1 cellular context compared by ENCODE assay signal in genomic region chr19:7535035-7535992, GRCh38.
TF ChIP-seq lines count a peak whose summit lies in the region.

TSS of gene PNPLA6 (plus strand) at chr19:7535717. CDS start at chr19:7535789, 72 bp downstream.

TF ChIP-seq in K562, 482 proteins besides CTCF, POLR2A, EP300 and RAD21 (continued from another document and continues in another):
- TF ChIP-seq ZNF407 (IDR thresholded peaks at IDR 0.05; ENCODE audit: low read depth) (no peak), HNRNPLL (IDR thresholded peaks at IDR 0.05; ENCODE audit: low read depth, low read length, poor library complexity, severe bottlenecking) (peak; percentile 34), NCOA4 (IDR thresholded peaks at IDR 0.05; ENCODE audit: partially characterized antibody) (peak; percentile 96), ZNF124 (CRISPR knock-in tag; IDR thresholded peaks at IDR 0.05) (no peak), SRF (CRISPR knock-in tag; IDR thresholded peaks at IDR 0.05) (peak in 1 of 2 experiments; percentile 48; a peak in 1 of 4 replicates), U2AF1 (optimal IDR thresholded peaks at IDR 0.05; ENCODE audit: low read depth, low read length) (no peak), NR2F6 (CRISPR knock-in tag; IDR thresholded peaks at IDR 0.05) (no peak), NCOA6 (IDR thresholded peaks at IDR 0.05) (no peak; the same call in 1 of the 2 replicates), ZNF695 (CRISPR knock-in tag; IDR thresholded peaks at IDR 0.05) (no peak), TGIF2 (CRISPR knock-in tag; IDR thresholded peaks at IDR 0.05) (no peak), POLR2G (IDR thresholded peaks at IDR 0.05; ENCODE audit: low read depth, low read length) (peak; percentile 72), NELFE (IDR thresholded peaks at IDR 0.05; ENCODE audit: insufficient read depth, insufficient read length) (no peak), ATF6 (CRISPR knock-in tag; IDR thresholded peaks at IDR 0.05) (no peak), SREBF1 (IDR thresholded peaks at IDR 0.05; ENCODE audit: borderline replicate concordance, low read depth, low read length) (no peak), RBM25 (IDR thresholded peaks at IDR 0.05; ENCODE audit: low read depth, low read length, severe bottlenecking) (peak; percentile 100), CREBBP (IDR thresholded peaks at IDR 0.05; ENCODE audit: low read depth, low read length) (no peak), KAT7 (CRISPR knock-in tag; IDR thresholded peaks at IDR 0.05; ENCODE audit: borderline replicate concordance) (peak; percentile 72; the same call in 1 of the 2 replicates), ZNF232 (CRISPR knock-in tag; IDR thresholded peaks at IDR 0.05) (peak; percentile 88), MTA2 (IDR thresholded peaks at IDR 0.05; ENCODE audit: low read depth) (no peak), GABPB2 (CRISPR knock-in tag; conservative IDR thresholded peaks at IDR 0.05) (no peak), ELK3 (CRISPR knock-in tag; IDR thresholded peaks at IDR 0.05) (no peak), RBM14 (IDR thresholded peaks at IDR 0.05; ENCODE audit: borderline replicate concordance, insufficient read depth, low read depth, low read length) (no peak), SP1 (CRISPR knock-in tag; IDR thresholded peaks at IDR 0.05) (peak; percentile 96), FOSL1 (tag; conservative IDR thresholded peaks at IDR 0.05) (peak; percentile 47; the same call in 1 of the 2 replicates), BHLHE40 (IDR thresholded peaks at IDR 0.05; ENCODE audit: low read length) (peak; percentile 32; the same call in 1 of the 2 replicates), CBX3 (IDR thresholded peaks at IDR 0.05; ENCODE audit: borderline replicate concordance in 1 of 2, low read length in 2 of 2) (no peak; a peak in 1 of 3 replicates), GTF2A2 (tag; IDR thresholded peaks at IDR 0.05) (no peak), ZNF140 (CRISPR knock-in tag; IDR thresholded peaks at IDR 0.05) (no peak)
- TF ChIP-seq, protein P1, sequence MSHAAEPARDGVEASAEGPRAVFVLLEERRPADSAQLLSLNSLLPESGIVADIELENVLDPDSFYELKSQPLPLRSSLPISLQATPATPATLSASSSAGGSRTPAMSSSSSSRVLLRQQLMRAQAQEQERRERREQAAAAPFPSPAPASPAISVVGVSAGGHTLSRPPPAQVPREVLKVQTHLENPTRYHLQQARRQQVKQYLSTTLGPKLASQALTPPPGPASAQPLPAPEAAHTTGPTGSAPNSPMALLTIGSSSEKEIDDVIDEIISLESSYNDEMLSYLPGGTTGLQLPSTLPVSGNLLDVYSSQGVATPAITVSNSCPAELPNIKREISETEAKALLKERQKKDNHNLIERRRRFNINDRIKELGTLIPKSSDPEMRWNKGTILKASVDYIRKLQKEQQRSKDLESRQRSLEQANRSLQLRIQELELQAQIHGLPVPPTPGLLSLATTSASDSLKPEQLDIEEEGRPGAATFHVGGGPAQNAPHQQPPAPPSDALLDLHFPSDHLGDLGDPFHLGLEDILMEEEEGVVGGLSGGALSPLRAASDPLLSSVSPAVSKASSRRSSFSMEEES (CRISPR knock-in tag; IDR thresholded peaks at IDR 0.05) = no peak
- TF ChIP-seq, protein P2, sequence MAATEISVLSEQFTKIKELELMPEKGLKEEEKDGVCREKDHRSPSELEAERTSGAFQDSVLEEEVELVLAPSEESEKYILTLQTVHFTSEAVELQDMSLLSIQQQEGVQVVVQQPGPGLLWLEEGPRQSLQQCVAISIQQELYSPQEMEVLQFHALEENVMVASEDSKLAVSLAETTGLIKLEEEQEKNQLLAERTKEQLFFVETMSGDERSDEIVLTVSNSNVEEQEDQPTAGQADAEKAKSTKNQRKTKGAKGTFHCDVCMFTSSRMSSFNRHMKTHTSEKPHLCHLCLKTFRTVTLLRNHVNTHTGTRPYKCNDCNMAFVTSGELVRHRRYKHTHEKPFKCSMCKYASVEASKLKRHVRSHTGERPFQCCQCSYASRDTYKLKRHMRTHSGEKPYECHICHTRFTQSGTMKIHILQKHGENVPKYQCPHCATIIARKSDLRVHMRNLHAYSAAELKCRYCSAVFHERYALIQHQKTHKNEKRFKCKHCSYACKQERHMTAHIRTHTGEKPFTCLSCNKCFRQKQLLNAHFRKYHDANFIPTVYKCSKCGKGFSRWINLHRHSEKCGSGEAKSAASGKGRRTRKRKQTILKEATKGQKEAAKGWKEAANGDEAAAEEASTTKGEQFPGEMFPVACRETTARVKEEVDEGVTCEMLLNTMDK (IDR thresholded peaks at IDR 0.05; ENCODE audit: borderline replicate concordance, insufficient read depth, low read depth, low read length, poor library complexity, severe bottlenecking) = peak; percentile 14
- TF ChIP-seq, protein P3, sequence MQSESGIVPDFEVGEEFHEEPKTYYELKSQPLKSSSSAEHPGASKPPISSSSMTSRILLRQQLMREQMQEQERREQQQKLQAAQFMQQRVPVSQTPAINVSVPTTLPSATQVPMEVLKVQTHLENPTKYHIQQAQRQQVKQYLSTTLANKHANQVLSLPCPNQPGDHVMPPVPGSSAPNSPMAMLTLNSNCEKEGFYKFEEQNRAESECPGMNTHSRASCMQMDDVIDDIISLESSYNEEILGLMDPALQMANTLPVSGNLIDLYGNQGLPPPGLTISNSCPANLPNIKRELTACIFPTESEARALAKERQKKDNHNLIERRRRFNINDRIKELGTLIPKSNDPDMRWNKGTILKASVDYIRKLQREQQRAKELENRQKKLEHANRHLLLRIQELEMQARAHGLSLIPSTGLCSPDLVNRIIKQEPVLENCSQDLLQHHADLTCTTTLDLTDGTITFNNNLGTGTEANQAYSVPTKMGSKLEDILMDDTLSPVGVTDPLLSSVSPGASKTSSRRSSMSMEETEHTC (IDR thresholded peaks at IDR 0.05) = no peak
- TF ChIP-seq, protein P4, sequence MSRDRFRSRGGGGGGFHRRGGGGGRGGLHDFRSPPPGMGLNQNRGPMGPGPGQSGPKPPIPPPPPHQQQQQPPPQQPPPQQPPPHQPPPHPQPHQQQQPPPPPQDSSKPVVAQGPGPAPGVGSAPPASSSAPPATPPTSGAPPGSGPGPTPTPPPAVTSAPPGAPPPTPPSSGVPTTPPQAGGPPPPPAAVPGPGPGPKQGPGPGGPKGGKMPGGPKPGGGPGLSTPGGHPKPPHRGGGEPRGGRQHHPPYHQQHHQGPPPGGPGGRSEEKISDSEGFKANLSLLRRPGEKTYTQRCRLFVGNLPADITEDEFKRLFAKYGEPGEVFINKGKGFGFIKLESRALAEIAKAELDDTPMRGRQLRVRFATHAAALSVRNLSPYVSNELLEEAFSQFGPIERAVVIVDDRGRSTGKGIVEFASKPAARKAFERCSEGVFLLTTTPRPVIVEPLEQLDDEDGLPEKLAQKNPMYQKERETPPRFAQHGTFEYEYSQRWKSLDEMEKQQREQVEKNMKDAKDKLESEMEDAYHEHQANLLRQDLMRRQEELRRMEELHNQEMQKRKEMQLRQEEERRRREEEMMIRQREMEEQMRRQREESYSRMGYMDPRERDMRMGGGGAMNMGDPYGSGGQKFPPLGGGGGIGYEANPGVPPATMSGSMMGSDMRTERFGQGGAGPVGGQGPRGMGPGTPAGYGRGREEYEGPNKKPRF (IDR thresholded peaks at IDR 0.05; ENCODE audit: low read depth, low read length) = no peak
- TF ChIP-seq, protein P5, sequence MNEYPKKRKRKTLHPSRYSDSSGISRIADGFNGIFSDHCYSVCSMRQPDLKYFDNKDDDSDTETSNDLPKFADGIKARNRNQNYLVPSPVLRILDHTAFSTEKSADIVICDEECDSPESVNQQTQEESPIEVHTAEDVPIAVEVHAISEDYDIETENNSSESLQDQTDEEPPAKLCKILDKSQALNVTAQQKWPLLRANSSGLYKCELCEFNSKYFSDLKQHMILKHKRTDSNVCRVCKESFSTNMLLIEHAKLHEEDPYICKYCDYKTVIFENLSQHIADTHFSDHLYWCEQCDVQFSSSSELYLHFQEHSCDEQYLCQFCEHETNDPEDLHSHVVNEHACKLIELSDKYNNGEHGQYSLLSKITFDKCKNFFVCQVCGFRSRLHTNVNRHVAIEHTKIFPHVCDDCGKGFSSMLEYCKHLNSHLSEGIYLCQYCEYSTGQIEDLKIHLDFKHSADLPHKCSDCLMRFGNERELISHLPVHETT (CRISPR knock-in tag; conservative IDR thresholded peaks at IDR 0.05 in 1 of 2, IDR thresholded peaks at IDR 0.05 in 1 of 2) = peak in 1 of 2 experiments; percentile 61; a peak in 1 of 4 replicates
- TF ChIP-seq, protein P6, sequence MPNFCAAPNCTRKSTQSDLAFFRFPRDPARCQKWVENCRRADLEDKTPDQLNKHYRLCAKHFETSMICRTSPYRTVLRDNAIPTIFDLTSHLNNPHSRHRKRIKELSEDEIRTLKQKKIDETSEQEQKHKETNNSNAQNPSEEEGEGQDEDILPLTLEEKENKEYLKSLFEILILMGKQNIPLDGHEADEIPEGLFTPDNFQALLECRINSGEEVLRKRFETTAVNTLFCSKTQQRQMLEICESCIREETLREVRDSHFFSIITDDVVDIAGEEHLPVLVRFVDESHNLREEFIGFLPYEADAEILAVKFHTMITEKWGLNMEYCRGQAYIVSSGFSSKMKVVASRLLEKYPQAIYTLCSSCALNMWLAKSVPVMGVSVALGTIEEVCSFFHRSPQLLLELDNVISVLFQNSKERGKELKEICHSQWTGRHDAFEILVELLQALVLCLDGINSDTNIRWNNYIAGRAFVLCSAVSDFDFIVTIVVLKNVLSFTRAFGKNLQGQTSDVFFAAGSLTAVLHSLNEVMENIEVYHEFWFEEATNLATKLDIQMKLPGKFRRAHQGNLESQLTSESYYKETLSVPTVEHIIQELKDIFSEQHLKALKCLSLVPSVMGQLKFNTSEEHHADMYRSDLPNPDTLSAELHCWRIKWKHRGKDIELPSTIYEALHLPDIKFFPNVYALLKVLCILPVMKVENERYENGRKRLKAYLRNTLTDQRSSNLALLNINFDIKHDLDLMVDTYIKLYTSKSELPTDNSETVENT (CRISPR knock-in tag; IDR thresholded peaks at IDR 0.05) = no peak
